Comparison of ENCODE assay signal across 8 cellular contexts in the genomic region with DNA sequence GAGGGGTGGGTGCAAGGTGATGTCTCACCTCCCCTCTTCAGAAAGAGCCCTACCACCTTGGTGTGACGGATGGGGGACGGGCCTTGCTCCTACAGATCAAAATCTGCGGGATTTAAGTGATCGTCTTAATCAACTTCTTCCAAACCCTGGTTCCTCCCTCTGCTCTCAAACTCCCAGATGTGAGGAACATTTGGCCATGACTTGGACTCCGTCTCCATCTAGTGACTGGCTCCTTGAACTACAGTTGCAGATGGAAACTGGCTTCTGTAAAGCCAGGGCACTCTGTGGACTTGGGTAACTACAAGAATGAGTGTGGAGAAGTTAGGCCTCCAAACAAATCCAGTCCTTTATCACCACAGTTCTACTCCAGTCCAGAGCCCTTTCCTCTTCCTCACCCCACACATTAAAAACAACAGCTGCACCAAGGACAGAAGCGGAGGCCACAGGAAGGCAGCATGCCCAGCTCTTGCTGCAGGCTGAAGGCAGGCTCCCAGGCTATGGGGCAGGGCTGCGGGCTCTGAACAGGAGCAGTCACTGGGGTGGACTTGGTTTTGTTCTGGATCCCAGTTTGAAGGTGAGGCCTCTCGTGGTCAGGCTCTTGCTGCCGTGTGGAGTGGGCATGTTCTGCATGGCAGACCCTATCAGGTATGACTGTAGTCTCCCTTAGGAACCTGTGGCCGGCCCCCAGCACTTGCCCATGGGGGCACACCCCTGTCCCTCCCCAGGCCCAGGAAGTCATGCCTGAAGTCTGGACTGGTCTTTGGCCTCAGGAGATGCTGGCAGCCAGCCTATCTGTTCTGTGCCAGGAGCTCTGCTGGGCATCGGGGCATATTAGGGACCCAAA.
DNase-seq lines count a peak whose midpoint lies in the region; ATAC-seq and TF ChIP-seq lines count a peak whose summit lies in the region.

No MANE protein-coding gene starts in this region.

- H3K27ac Mint-ChIP-seq in activated CD8-positive, alpha-beta T cell treated with anti-CD3 and anti-CD28 coated beads for 36 hours = no peak overlapping the region

- no peaks in the 10 kb centered on the region for H3K36me3 Mint-ChIP-seq in activated CD8-positive, alpha-beta T cell treated with anti-CD3 and anti-CD28 coated beads for 36 hours (ENCODE audit: low read depth)

- intact Hi-C loops in activated CD8-positive, alpha-beta T cell treated with anti-CD3 and anti-CD28 coated beads for 36 hours (cut with micrococcal nuclease) = no loop called here

- no peaks in the 10 kb centered on the region for H3K9me3 Mint-ChIP-seq in activated CD8-positive, alpha-beta T cell treated with anti-CD3 and anti-CD28 coated beads for 36 hours

- no peaks in the 10 kb centered on the region for H3K4me1 Mint-ChIP-seq in activated CD8-positive, alpha-beta T cell treated with anti-CD3 and anti-CD28 coated beads for 36 hours (ENCODE audit: low read depth)

- H3K4me3 Mint-ChIP-seq in activated CD8-positive, alpha-beta T cell treated with anti-CD3 and anti-CD28 coated beads for 36 hours = no peak overlapping the region

- peak; percentile 76 for ATAC-seq in GM19023 (IDR thresholded peaks at IDR 0.05; ENCODE audit: unreplicated experiment)
- peak; percentile 85 for ATAC-seq in HG03095 (IDR thresholded peaks at IDR 0.05; ENCODE audit: unreplicated experiment)
- peak; percentile 55 for ATAC-seq in activated CD8-positive, alpha-beta T cell treated with anti-CD3 and anti-CD28 coated beads for 36 hours

- no peaks in the 10 kb centered on the region for H3K36me3 ChIP-seq in cardiac muscle cell

- no peak overlapping the region for H3K4me3 ChIP-seq in cardiac muscle cell

- H3K27me3 Mint-ChIP-seq in activated CD8-positive, alpha-beta T cell treated with anti-CD3 and anti-CD28 coated beads for 36 hours = no peaks in the 10 kb centered on the region

- DNase-seq in DMS 273 (lab: John Stamatoyannopoulos, UW; ENCODE audit: unreplicated experiment) (peak; percentile 93), NCI-H2171 treated with DMSO at 0.1 percent for 48 hours (lab: John Stamatoyannopoulos, UW) (peak; percentile 75), cardiac muscle cell (ENCODE audit: low read depth in 1 of 2, low spot score in 1 of 2) (peak; percentile 61 to 76), retina (peak; percentile 79)
- peak; percentile 23 for DNase-seq in activated CD8-positive, alpha-beta T cell treated with anti-CD3 and anti-CD28 coated beads for 36 hours
- DNase-seq in activated CD8-positive, alpha-beta memory T cell treated with anti-CD3 and anti-CD28 coated beads, Interleukin-2, amount 50 U/mL, for 48 hours = no peak

- POLR2A ChIA-PET in activated CD8-positive, alpha-beta T cell treated with anti-CD3 and anti-CD28 coated beads for 36 hours (lab: Charles Lee) = no interaction called here

- peak; percentile 58 for TF ChIP-seq CTCF in activated CD8-positive, alpha-beta T cell treated with anti-CD3 and anti-CD28 coated beads for 36 hours (IDR thresholded peaks at IDR 0.05)
- peak; percentile 71 for TF ChIP-seq CTCF in cardiac muscle cell (IDR thresholded peaks at IDR 0.05; ENCODE audit: low read depth, low read length)

- no peak overlapping the region for H3K27ac ChIP-seq in cardiac muscle cell

- no peaks in the 10 kb centered on the region for H3K4me1 ChIP-seq in cardiac muscle cell (ENCODE audit: low read depth)

- no peaks in the 10 kb centered on the region for H3K27me3 ChIP-seq in cardiac muscle cell

- CTCF ChIA-PET in activated CD8-positive, alpha-beta T cell treated with anti-CD3 and anti-CD28 coated beads for 36 hours (lab: Charles Lee) = no interaction called here

- H3K9me3 ChIP-seq in cardiac muscle cell (ENCODE audit: low read depth) = no peaks in the 10 kb centered on the region
